Comparison of ENCODE assay signal across 21 cellular contexts in genomic region chr6:157558049-157558448, GRCh38.
A peak's percentile ranks its signal among the peaks of the same experiment; 100 is the strongest.
DNase-seq lines count a peak whose midpoint lies in the region; ATAC-seq and TF ChIP-seq lines count a peak whose summit lies in the region.
"Had no signal": no experiment of that assay in that cellular context is flagged by ENCODE, and none has a peak within 500 bp of the region (broad histone marks: within the 10 kb centered on the region; RNA-seq: fewer than 3 reads in every experiment).

No MANE protein-coding gene starts in this region.

- TF ChIP-seq CTCF in SK-N-SH (IDR thresholded peaks at IDR 0.05) = no peak
- no peak for TF ChIP-seq CTCF in mucosa of descending colon (IDR thresholded peaks at IDR 0.05)

- no peaks in the 10 kb centered on the region for H4K20me1 ChIP-seq in SK-N-SH (ENCODE audit: insufficient read depth)

- H2AFZ ChIP-seq in SK-N-SH (ENCODE audit: low read depth) = no peak overlapping the region
- H2AFZ ChIP-seq: PC-9 had no signal

- no peaks in the 10 kb centered on the region for H3K36me3 ChIP-seq in SK-N-SH (replicated peaks in 1 of 2; ENCODE audit: control insufficient read depth in 1 of 2, insufficient read depth in 2 of 2, low read length in 1 of 2)
- no peaks in the 10 kb centered on the region for H3K36me3 ChIP-seq in mucosa of descending colon (ENCODE audit: low read depth)
- H3K36me3 ChIP-seq: pancreas, upper lobe of right lung had no signal

- H3K4me2 ChIP-seq in SK-N-SH = no peak overlapping the region
- H3K4me2 ChIP-seq: PC-9 had no signal

- no peaks in the 10 kb centered on the region for H3K27me3 ChIP-seq in SK-N-SH (ENCODE audit: insufficient read depth)
- H3K27me3 ChIP-seq: pancreas, upper lobe of right lung had no signal

- H3F3A ChIP-seq in SK-N-SH (replicated peaks; ENCODE audit: insufficient read depth) = no peaks in the 10 kb centered on the region

- peaks cover 0 to 6% of the 10 kb centered on the region in 2 experiments; a peak in 1 of 4 replicates for H3K4me1 ChIP-seq in SK-N-SH (ENCODE audit: control insufficient read depth in 1 of 2, insufficient read depth in 2 of 2, low read depth in 1 of 2, low read length in 1 of 2)
- H3K4me1 ChIP-seq in mucosa of descending colon (ENCODE audit: low read depth) = peaks cover 6% of the 10 kb centered on the region
- H3K4me1 ChIP-seq: upper lobe of right lung had no signal

- TF ChIP-seq EP300 in SK-N-SH (IDR thresholded peaks at IDR 0.05; ENCODE audit: borderline replicate concordance in 1 of 2, low read depth in 1 of 2, low read length in 1 of 2) (no peak), Ishikawa (IDR thresholded peaks at IDR 0.05; ENCODE audit: borderline replicate concordance) (no peak)

- H3K79me2 ChIP-seq in SK-N-SH (ENCODE audit: insufficient read depth) = no peaks in the 10 kb centered on the region

- WGBS in SK-N-SH (ENCODE audit: low lambda C conversion rate) = 94% methylated on average over 3 of the region's 3 CpGs

- no peaks in the 10 kb centered on the region for H3K9me2 ChIP-seq in SK-N-SH

- intact Hi-C loops in mucosa of descending colon (cut with DNase I, micrococcal nuclease) = no loop called here

- H3K27ac ChIP-seq in SK-N-SH (ENCODE audit: low read depth in 2 of 2, low read length in 1 of 2) = no peak overlapping the region
- H3K27ac ChIP-seq: pancreas, PC-9, upper lobe of right lung had no signal

- POLR2A ChIA-PET in SK-N-SH (lab: Yijun Ruan, JAX) = no interaction called here

- CTCF ChIA-PET in SK-N-SH (lab: Yijun Ruan, JAX) = interaction anchor here (0.7 kb wide), 1 partner anchor 8 kb away, joined by 3 read pairs; no protein-coding TSS in a partner anchor

- DNase-seq in SK-N-SH = no peak
- DNase-seq in amniotic epithelial cell (ENCODE audit: low read depth) = peak; percentile 7
- peak; percentile 24 for DNase-seq in mesenteric fat pad (ENCODE audit: low spot score)
- no peak for DNase-seq in mucosa of descending colon
- DNase-seq: activated CD4-positive, alpha-beta T cell treated with anti-CD3 and anti-CD28 coated beads, Interleukin-2, amount 10 ng/mL, durations not matched to agents 7 days and 5 days; activated CD8-positive, alpha-beta memory T cell treated with anti-CD3 and anti-CD28 coated beads, Interleukin-2, amount 50 U/mL, for 4 hours; activated naive CD8-positive, alpha-beta T cell treated with anti-CD3 and anti-CD28 coated beads, Interleukin-2, amount 10 ng/mL, durations not matched to agents 7 days and 5 days; EL; kidney glomerular epithelial cell; mesendoderm; natural killer cell; pancreas; PC-9; SIG-M5; upper lobe of right lung had no signal

- ATAC-seq in SK-N-SH treated with all-trans-retinoic acid at 6 μM for 48 hours = no peak
- no peak for ATAC-seq in mucosa of descending colon
- ATAC-seq in HG02678 (IDR thresholded peaks at IDR 0.05; ENCODE audit: unreplicated experiment) = no peak
- no peak for ATAC-seq in activated CD4-positive, CD25-positive, alpha-beta regulatory T cell treated with anti-CD3 and anti-CD28 coated beads, Interleukin-2, amount 50 U/mL, for 24 hours
- ATAC-seq: sciatic nerve, upper lobe of right lung had no signal

- TF ChIP-seq RAD21 in SK-N-SH (IDR thresholded peaks at IDR 0.05; ENCODE audit: low read length) (no peak), Ishikawa (IDR thresholded peaks at IDR 0.05; ENCODE audit: low read depth) (peak; percentile 2; the same call in 1 of the 2 replicates)

- H3K4me3 ChIP-seq in SK-N-SH (ENCODE audit: low read depth in 2 of 2, low read length in 1 of 2) (no peak overlapping the region), mucosa of descending colon (no peak overlapping the region)
- H3K4me3 ChIP-seq: pancreas, PC-9, upper lobe of right lung had no signal

- no peak overlapping the region for H3K9ac ChIP-seq in SK-N-SH

- no peaks in the 10 kb centered on the region for H3K9me3 ChIP-seq in SK-N-SH
- no peaks in the 10 kb centered on the region for H3K9me3 ChIP-seq in mucosa of descending colon
- H3K9me3 ChIP-seq: Caco-2, pancreas, upper lobe of right lung had no signal

TF ChIP-seq in SK-N-SH, 30 proteins besides CTCF, POLR2A, EP300 and RAD21:
- no peak for TF ChIP-seq NRF1 (IDR thresholded peaks at IDR 0.05; ENCODE audit: low read depth, low read length)
- no peak for TF ChIP-seq CHD2 (IDR thresholded peaks at IDR 0.05; ENCODE audit: low read length, partially characterized antibody)
- TF ChIP-seq REST (IDR thresholded peaks at IDR 0.05; ENCODE audit: low read depth, low read length) = peak; percentile 91

TF ChIP-seq in SK-N-SH treated with all-trans-retinoic acid at 6 μM for 48 hours, 23 proteins besides CTCF, POLR2A, EP300 and RAD21:
- no peak for TF ChIP-seq TCF4 (CRISPR knock-in tag; IDR thresholded peaks at IDR 0.05; ENCODE audit: borderline replicate concordance)
- no peak for TF ChIP-seq CSDC2 (CRISPR knock-in tag; IDR thresholded peaks at IDR 0.05)
- TF ChIP-seq CSRNP3 (CRISPR knock-in tag; IDR thresholded peaks at IDR 0.05) = no peak

TF ChIP-seq in Ishikawa, 13 proteins besides CTCF, POLR2A, EP300 and RAD21:
- TF ChIP-seq YY1 (IDR thresholded peaks at IDR 0.05; ENCODE audit: low read depth) (0 out of 2 replicates have a peak, but pooled peaks have one; percentile 19), USF1 (IDR thresholded peaks at IDR 0.05) (no peak), ZBTB7A (IDR thresholded peaks at IDR 0.05; ENCODE audit: low read depth) (no peak), MAX (IDR thresholded peaks at IDR 0.05) (0 out of 2 replicates have a peak, but pooled peaks have one; percentile 18), REST (IDR thresholded peaks at IDR 0.05; ENCODE audit: low read depth) (peak; percentile 86)

Comparison
In these comparisons a context has a peak if more than half of its experiments do, and no peak if none do; other contexts are left out.
1. DNase-seq: peak in amniotic epithelial cell (single experiment) and mesenteric fat pad (single experiment); none in SK-N-SH (single experiment) and mucosa of descending colon (0 of 3).